Comparison of ENCODE assay signal across 14 cellular contexts in the genomic region with DNA sequence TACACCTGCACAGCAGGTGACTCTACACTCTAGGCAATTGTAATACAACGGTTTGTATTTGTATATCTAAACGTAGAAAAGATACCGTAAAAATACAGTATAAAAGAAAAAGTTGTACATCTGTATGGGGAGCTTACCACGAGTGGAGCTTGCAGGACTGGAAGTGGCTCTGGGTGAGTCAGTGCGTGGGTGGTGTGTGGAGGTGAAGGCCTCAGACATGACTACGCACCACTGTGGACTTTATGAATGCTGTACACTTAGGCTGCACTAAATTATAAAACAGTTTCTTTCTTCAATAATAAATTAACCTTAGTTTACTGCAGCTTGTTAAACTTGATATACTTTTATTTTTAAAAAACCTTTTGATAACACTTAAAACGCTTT.
DNase-seq lines count a peak whose midpoint lies in the region; ATAC-seq and TF ChIP-seq lines count a peak whose summit lies in the region.
"Had no signal": no experiment of that assay in that cellular context is flagged by ENCODE, and none has a peak within 500 bp of the region (broad histone marks: within the 10 kb centered on the region; RNA-seq: fewer than 3 reads in every experiment).

No MANE protein-coding gene starts in this region.

- H3K23ac ChIP-seq in mesenchymal stem cell (ENCODE audit: low read length in 2 of 2): no peak overlapping the region

- H3K4me3 Mint-ChIP-seq in Calu3 (ENCODE audit: low read depth, unreplicated experiment): no peak overlapping the region
- H3K4me3 Mint-ChIP-seq in CD4-positive, alpha-beta memory T cell: no peak overlapping the region
- H3K4me3 Mint-ChIP-seq in activated T-cell treated with anti-CD3 and anti-CD28 coated beads, Interleukin-2, amount 50 U/mL, for 24 hours: no peak overlapping the region
- H3K4me3 Mint-ChIP-seq: activated naive CD8-positive, alpha-beta T cell; T-helper 2 cell treated with Interferon-gamma antibody and Interleukin-4, amounts not matched to agents 5 μg/mL and 100 μg/mL, for 36 hours had no signal

- H3K27me3 Mint-ChIP-seq in Calu3 (ENCODE audit: unreplicated experiment): no peaks in the 10 kb centered on the region
- peaks cover 0 to 1% of the 10 kb centered on the region in 2 donors for H3K27me3 Mint-ChIP-seq in CD4-positive, alpha-beta memory T cell
- no peaks in the 10 kb centered on the region for H3K27me3 Mint-ChIP-seq in activated T-cell treated with anti-CD3 and anti-CD28 coated beads, Interleukin-2, amount 50 U/mL, for 24 hours
- H3K27me3 Mint-ChIP-seq: activated naive CD8-positive, alpha-beta T cell had no signal

- H3K36me3 ChIP-seq in MG63 (no peaks in the 10 kb centered on the region), mesenchymal stem cell (ENCODE audit: control insufficient read depth in 1 of 2, insufficient read depth in 2 of 2, low read depth in 1 of 2, low read length in 2 of 2) (no peaks in the 10 kb centered on the region), right atrium auricular region (no peaks in the 10 kb centered on the region)
- H3K36me3 ChIP-seq in CD4-positive, alpha-beta memory T cell (ENCODE audit: insufficient read depth, low read length): no peaks in the 10 kb centered on the region
- H3K36me3 ChIP-seq: right lobe of liver, suprapubic skin had no signal

- H2BK120ac ChIP-seq in mesenchymal stem cell (ENCODE audit: low read depth, low read length): no peak overlapping the region

- DNase-seq in Calu3: peak; percentile 35
- peak; percentile 75 for DNase-seq in MG63
- peak; percentile 89 for DNase-seq in epithelial cell of esophagus (ENCODE audit: low read depth)
- peak; percentile 58 for DNase-seq in mesenchymal stem cell
- DNase-seq in CD4-positive, alpha-beta memory T cell: no peak
- DNase-seq in right atrium auricular region (ENCODE audit: low spot score): no peak
- no peak for DNase-seq in activated T-cell treated with anti-CD3 and anti-CD28 coated beads, Interleukin-2, amount 50 U/mL, for 24 hours
- DNase-seq: hypothalamus, Kasumi-1 had no signal

- H3K18ac ChIP-seq in mesenchymal stem cell (ENCODE audit: low read depth in 1 of 2, low read length in 2 of 2): no peak overlapping the region

- H3K4me3 ChIP-seq in MG63 (no peak overlapping the region), epithelial cell of esophagus (ENCODE audit: low read length) (no peak overlapping the region), mesenchymal stem cell (ENCODE audit: insufficient read depth in 1 of 2, low read depth in 1 of 2, low read length in 2 of 2) (no peak overlapping the region), right atrium auricular region (no peak overlapping the region)
- no peak overlapping the region for H3K4me3 ChIP-seq in CD4-positive, alpha-beta memory T cell (ENCODE audit: low read length in 2 of 2)
- H3K4me3 ChIP-seq: right lobe of liver, suprapubic skin had no signal

- peaks cover 32% of the 10 kb centered on the region for H3K4me1 Mint-ChIP-seq in Calu3 (ENCODE audit: low read depth, unreplicated experiment)
- H3K4me1 Mint-ChIP-seq in CD4-positive, alpha-beta memory T cell: no peaks in the 10 kb centered on the region
- H3K4me1 Mint-ChIP-seq in activated T-cell treated with anti-CD3 and anti-CD28 coated beads, Interleukin-2, amount 50 U/mL, for 24 hours (ENCODE audit: low read depth): no peaks in the 10 kb centered on the region

- H3K4ac ChIP-seq in mesenchymal stem cell (ENCODE audit: low read depth in 1 of 2, low read length in 2 of 2): no peak overlapping the region

- H3K9me3 Mint-ChIP-seq in Calu3 (ENCODE audit: low read depth, unreplicated experiment): no peaks in the 10 kb centered on the region
- peaks cover 0 to 11% (median under 1%) of the 10 kb centered on the region in 8 donors for H3K9me3 Mint-ChIP-seq in CD4-positive, alpha-beta memory T cell
- H3K9me3 Mint-ChIP-seq in activated T-cell treated with anti-CD3 and anti-CD28 coated beads, Interleukin-2, amount 50 U/mL, for 24 hours: peaks cover 2% of the 10 kb centered on the region

- CTCF ChIA-PET in Calu3 (lab: Charles Lee): no interaction called here
- CTCF ChIA-PET in CD4-positive, alpha-beta memory T cell (lab: Charles Lee; ENCODE audit: partially characterized antibody): no interaction called here

- no peak overlapping the region for H3K4me2 ChIP-seq in mesenchymal stem cell (ENCODE audit: low read length, poor library complexity, severe bottlenecking)

- intact Hi-C loops in Calu3 (cut with micrococcal nuclease; ENCODE audit: unreplicated experiment): no loop called here
- intact Hi-C loops in CD4-positive, alpha-beta memory T cell (cut with micrococcal nuclease): no loop called here

- H3K14ac ChIP-seq in mesenchymal stem cell (ENCODE audit: low read length in 2 of 2): no peak overlapping the region

- TF ChIP-seq CTCF in Calu3 (IDR thresholded peaks at IDR 0.05; ENCODE audit: unreplicated experiment) (no peak), epithelial cell of esophagus (IDR thresholded peaks at IDR 0.05; ENCODE audit: insufficient read depth, low read depth, low read length, missing control alignments) (no peak), right atrium auricular region (IDR thresholded peaks at IDR 0.05) (no peak)

- H2AFZ ChIP-seq in mesenchymal stem cell (ENCODE audit: low read depth, low read length): no peak overlapping the region

- H3K27ac ChIP-seq in mesenchymal stem cell (ENCODE audit: low read length, poor library complexity, severe bottlenecking): no peak overlapping the region
- no peak overlapping the region for H3K27ac ChIP-seq in CD4-positive, alpha-beta memory T cell (ENCODE audit: low read depth, low read length)
- H3K27ac ChIP-seq in right atrium auricular region: no peak overlapping the region
- H3K27ac ChIP-seq: right lobe of liver, suprapubic skin had no signal

- peak overlapping the region; percentile 23 for H2AK5ac ChIP-seq in mesenchymal stem cell (ENCODE audit: low read length, severe bottlenecking)

- H3K9me3 ChIP-seq in MG63 (no peaks in the 10 kb centered on the region), mesenchymal stem cell (ENCODE audit: control insufficient read depth, low read length) (no peaks in the 10 kb centered on the region), right atrium auricular region (peaks cover 0 to 8% of the 10 kb centered on the region in 2 donors)
- H3K9me3 ChIP-seq in CD4-positive, alpha-beta memory T cell (ENCODE audit: control insufficient read depth in 1 of 2, low read length in 2 of 2): no peaks in the 10 kb centered on the region
- H3K9me3 ChIP-seq: right lobe of liver, suprapubic skin had no signal

- no peak overlapping the region for H2BK12ac ChIP-seq in mesenchymal stem cell (ENCODE audit: low read length in 2 of 2)

- H3K79me1 ChIP-seq in mesenchymal stem cell (replicated peaks; ENCODE audit: low read length, poor library complexity, severe bottlenecking): no peaks in the 10 kb centered on the region

- no peak overlapping the region for H2BK15ac ChIP-seq in mesenchymal stem cell (ENCODE audit: low read depth, poor library complexity, severe bottlenecking)

- BruUV-seq in Calu3 (replicated peaks; lab: Mats Ljungman, UMichigan): no TSS peak

- H2BK5ac ChIP-seq in mesenchymal stem cell (ENCODE audit: low read depth, low read length, poor library complexity, severe bottlenecking): no peak overlapping the region

- H3K4me1 ChIP-seq in mesenchymal stem cell (ENCODE audit: control insufficient read depth, insufficient read depth, low read depth, low read length) (peaks cover 9% of the 10 kb centered on the region), right atrium auricular region (no peaks in the 10 kb centered on the region)
- H3K4me1 ChIP-seq in CD4-positive, alpha-beta memory T cell (ENCODE audit: insufficient read depth, low read length): no peaks in the 10 kb centered on the region
- H3K4me1 ChIP-seq: suprapubic skin had no signal

- POLR2A ChIA-PET in CD4-positive, alpha-beta memory T cell (lab: Charles Lee; ENCODE audit: partially characterized antibody): no interaction called here

- peak overlapping the region; percentile 57 for H3K9ac ChIP-seq in mesenchymal stem cell (ENCODE audit: low read length)

- H3K27me3 ChIP-seq in MG63 (no peaks in the 10 kb centered on the region), mesenchymal stem cell (ENCODE audit: control insufficient read depth in 1 of 2, insufficient read depth in 1 of 2, low read length in 2 of 2) (no peaks in the 10 kb centered on the region), right atrium auricular region (no peaks in the 10 kb centered on the region)
- no peaks in the 10 kb centered on the region for H3K27me3 ChIP-seq in CD4-positive, alpha-beta memory T cell (ENCODE audit: insufficient read depth, low read length)
- H3K27me3 ChIP-seq: right lobe of liver, suprapubic skin had no signal

- H4K8ac ChIP-seq in mesenchymal stem cell (ENCODE audit: low read length): peak overlapping the region; percentile 42

- H3K27ac Mint-ChIP-seq in Calu3 (ENCODE audit: unreplicated experiment): peak overlapping the region; percentile 50
- no peak overlapping the region for H3K27ac Mint-ChIP-seq in CD4-positive, alpha-beta memory T cell
- no peak overlapping the region for H3K27ac Mint-ChIP-seq in activated T-cell treated with anti-CD3 and anti-CD28 coated beads, Interleukin-2, amount 50 U/mL, for 24 hours
- H3K27ac Mint-ChIP-seq: activated naive CD8-positive, alpha-beta T cell; T-helper 2 cell treated with Interferon-gamma antibody and Interleukin-4, amounts not matched to agents 5 μg/mL and 100 μg/mL, for 36 hours had no signal

- no peak overlapping the region for H4K91ac ChIP-seq in mesenchymal stem cell (ENCODE audit: low read length)

- WGBS in mesenchymal stem cell: 69% methylated on average over 4 of the region's 7 CpGs

- no peak for ATAC-seq in GM21526 (IDR thresholded peaks at IDR 0.05; ENCODE audit: low FRiP score, unreplicated experiment)

- H3K36me3 Mint-ChIP-seq in Calu3 (ENCODE audit: insufficient read depth, unreplicated experiment): no peaks in the 10 kb centered on the region
- no peaks in the 10 kb centered on the region for H3K36me3 Mint-ChIP-seq in CD4-positive, alpha-beta memory T cell
- no peaks in the 10 kb centered on the region for H3K36me3 Mint-ChIP-seq in activated T-cell treated with anti-CD3 and anti-CD28 coated beads, Interleukin-2, amount 50 U/mL, for 24 hours (ENCODE audit: low read depth)
- H3K36me3 Mint-ChIP-seq: activated naive CD8-positive, alpha-beta T cell had no signal

Comparison
In these comparisons a context has a peak if more than half of its experiments do, and no peak if none do; other contexts are left out.
1. DNase-seq: peak in Calu3 (single experiment), MG63 (single experiment), epithelial cell of esophagus (single experiment) and mesenchymal stem cell (single experiment); none in CD4-positive, alpha-beta memory T cell (0 of 5), right atrium auricular region (single experiment) and activated T-cell treated with anti-CD3 and anti-CD28 coated beads, Interleukin-2, amount 50 U/mL, for 24 hours (single experiment).